19 cellular contexts compared by ENCODE assay signal in the genomic region with DNA sequence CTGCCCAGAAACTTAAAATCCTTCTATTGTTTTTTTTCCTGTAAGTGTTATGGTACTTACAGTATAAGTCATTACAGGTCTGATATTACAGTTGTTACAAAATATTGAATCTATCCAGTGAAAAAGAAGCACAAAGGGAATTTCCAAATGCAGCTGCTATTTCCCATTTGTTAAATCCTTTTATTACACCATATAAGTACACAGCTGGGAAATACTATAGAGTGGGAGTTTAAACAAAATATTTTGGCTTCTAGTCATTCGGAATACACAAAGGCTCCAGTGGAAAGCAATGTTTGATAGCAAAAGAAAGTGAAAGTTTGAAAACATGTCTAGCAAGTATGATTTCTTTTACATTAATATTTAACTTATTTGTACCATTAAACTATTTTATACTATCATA.
"Had no signal": no experiment of that assay in that cellular context is flagged by ENCODE, and none has a peak within 500 bp of the region (broad histone marks: within the 10 kb centered on the region; RNA-seq: fewer than 3 reads in every experiment).

No MANE protein-coding gene starts in this region.

- H3K27me3 ChIP-seq: gastroesophageal sphincter, heart right ventricle, transverse colon, vagina had no signal

- H3K4me1 Mint-ChIP-seq: WTC11 had no signal

- H3K9me3 Mint-ChIP-seq: T-helper 1 cell treated with Interleukin-12 subunit alpha and Interleukin-12 subunit beta and Interleukin-4 antibody, amounts not matched to agents 30 μg/mL and 1 μg/mL, for 36 hours; WTC11 had no signal

- ATAC-seq: activated CD8-positive, alpha-beta T cell treated with anti-CD3 and anti-CD28 coated beads for 36 hours; activated T-cell treated with anti-CD3 and anti-CD28 coated beads, Interleukin-2, amount 50 U/mL, for 4 hours; gastroesophageal sphincter; heart right ventricle; left cardiac atrium; lower lobe of right lung; WTC11 had no signal

- H3K36me3 ChIP-seq: gastroesophageal sphincter, lower lobe of right lung, transverse colon, vagina had no signal

- H3K27ac Mint-ChIP-seq: activated CD8-positive, alpha-beta T cell treated with anti-CD3 and anti-CD28 coated beads for 36 hours; T-helper 1 cell treated with Interleukin-12 subunit alpha and Interleukin-12 subunit beta and Interleukin-4 antibody, amounts not matched to agents 30 μg/mL and 1 μg/mL, for 36 hours; WTC11 had no signal

- H3K4me1 ChIP-seq: gastroesophageal sphincter, lower lobe of right lung, vagina had no signal

- H3K4me3 Mint-ChIP-seq: activated CD8-positive, alpha-beta T cell treated with anti-CD3 and anti-CD28 coated beads for 36 hours; activated T-cell treated with anti-CD3 and anti-CD28 coated beads, Interleukin-2, amount 50 U/mL, for 4 hours; T-helper 1 cell treated with Interleukin-12 subunit alpha and Interleukin-12 subunit beta and Interleukin-4 antibody, amounts not matched to agents 30 μg/mL and 1 μg/mL, for 36 hours; WTC11 had no signal

- H3K27ac ChIP-seq: gastroesophageal sphincter, heart right ventricle, lower lobe of right lung, transverse colon, vagina had no signal

- DNase-seq: activated CD4-positive, alpha-beta T cell treated with anti-CD3 and anti-CD28 coated beads for 48 hours; activated CD8-positive, alpha-beta T cell treated with anti-CD3 and anti-CD28 coated beads for 36 hours; activated effector memory CD4-positive, alpha-beta T cell treated with Interleukin-2 at 50 U/mL for 16 hours; activated naive CD4-positive, alpha-beta T cell treated with anti-CD3 and anti-CD28 coated beads, Interleukin-2, amount 50 U/mL, for 16 hours; activated T-cell treated with anti-CD3 and anti-CD28 coated beads, Interleukin-2, amount 50 U/mL, for 4 hours; amniotic stem cell; caudate nucleus; heart right ventricle; left cardiac atrium; lower lobe of right lung; midbrain; retina; stimulated activated CD4-positive, alpha-beta T cell treated with anti-CD3 and anti-CD28 coated beads, Interleukin-2, amount 100 ng/mL, for 48 hours; stimulated activated naive CD4-positive, alpha-beta T cell treated with Interleukin-2 at 50 U/mL for 16 hours; transverse colon had no signal

- H3K9me3 ChIP-seq: gastroesophageal sphincter, heart right ventricle, lower lobe of right lung, transverse colon, vagina had no signal

- H3K4me3 ChIP-seq: gastroesophageal sphincter, heart right ventricle, lower lobe of right lung, transverse colon, vagina had no signal

- H3K36me3 Mint-ChIP-seq: WTC11 had no signal
